In genomic region chr5:181190711-181191525, GRCh38 we compare ENCODE assay signal across 1 cellular context.
TF ChIP-seq lines count a peak whose summit lies in the region.

No MANE protein-coding gene starts in this region.

TF ChIP-seq in IMR-90, 13 proteins besides CTCF, POLR2A, EP300 and RAD21:
- TF ChIP-seq RFX5 (IDR thresholded peaks at IDR 0.05; ENCODE audit: low read depth, low read length) (no peak), CEBPB (IDR thresholded peaks at IDR 0.05; ENCODE audit: low read depth, low read length) (no peak), RCOR1 (IDR thresholded peaks at IDR 0.05; ENCODE audit: insufficient replicate concordance, low read length) (no peak), MAZ (IDR thresholded peaks at IDR 0.05; ENCODE audit: borderline replicate concordance, low read depth, low read length) (no peak)
